ENCODE assay signal across 1 cellular context in the genomic region with DNA sequence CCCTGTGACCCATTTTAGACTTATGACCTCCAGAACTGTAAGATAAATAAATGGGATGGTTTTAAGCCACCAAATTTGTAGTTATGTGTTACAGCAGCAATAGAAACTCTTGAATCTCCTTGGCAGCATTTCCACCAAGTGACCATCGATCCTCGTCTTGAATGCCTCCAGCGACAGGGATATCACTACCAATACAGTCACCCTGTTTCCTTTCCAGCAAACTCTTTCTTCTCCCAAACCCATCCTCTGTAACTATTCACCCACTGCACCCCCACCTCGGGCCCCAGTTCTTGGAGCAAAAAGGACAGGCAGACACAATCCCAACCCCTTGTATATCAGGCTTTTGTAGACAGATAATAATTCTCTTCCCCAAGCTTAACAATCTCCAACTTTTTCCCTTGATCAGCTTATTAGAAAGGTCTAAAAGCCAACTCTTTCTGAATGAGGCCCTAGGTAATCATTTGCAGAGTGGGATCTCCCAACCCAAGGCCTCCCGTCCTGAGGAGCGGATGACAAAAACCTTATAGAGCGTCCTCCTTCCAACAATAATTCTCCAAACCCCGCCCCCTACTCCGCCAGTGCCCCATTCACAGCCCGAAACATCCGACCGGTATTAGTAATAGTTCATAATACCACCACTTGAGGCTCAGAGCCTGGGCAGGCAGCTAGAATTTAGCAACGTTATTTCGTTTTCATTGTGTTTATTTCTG.
TF ChIP-seq lines count a peak whose summit lies in the region.

No MANE protein-coding gene starts in this region.

TF ChIP-seq in GM23338, 12 proteins besides CTCF, POLR2A, EP300 and RAD21 (continued from another document):
- TF ChIP-seq, protein P1, sequence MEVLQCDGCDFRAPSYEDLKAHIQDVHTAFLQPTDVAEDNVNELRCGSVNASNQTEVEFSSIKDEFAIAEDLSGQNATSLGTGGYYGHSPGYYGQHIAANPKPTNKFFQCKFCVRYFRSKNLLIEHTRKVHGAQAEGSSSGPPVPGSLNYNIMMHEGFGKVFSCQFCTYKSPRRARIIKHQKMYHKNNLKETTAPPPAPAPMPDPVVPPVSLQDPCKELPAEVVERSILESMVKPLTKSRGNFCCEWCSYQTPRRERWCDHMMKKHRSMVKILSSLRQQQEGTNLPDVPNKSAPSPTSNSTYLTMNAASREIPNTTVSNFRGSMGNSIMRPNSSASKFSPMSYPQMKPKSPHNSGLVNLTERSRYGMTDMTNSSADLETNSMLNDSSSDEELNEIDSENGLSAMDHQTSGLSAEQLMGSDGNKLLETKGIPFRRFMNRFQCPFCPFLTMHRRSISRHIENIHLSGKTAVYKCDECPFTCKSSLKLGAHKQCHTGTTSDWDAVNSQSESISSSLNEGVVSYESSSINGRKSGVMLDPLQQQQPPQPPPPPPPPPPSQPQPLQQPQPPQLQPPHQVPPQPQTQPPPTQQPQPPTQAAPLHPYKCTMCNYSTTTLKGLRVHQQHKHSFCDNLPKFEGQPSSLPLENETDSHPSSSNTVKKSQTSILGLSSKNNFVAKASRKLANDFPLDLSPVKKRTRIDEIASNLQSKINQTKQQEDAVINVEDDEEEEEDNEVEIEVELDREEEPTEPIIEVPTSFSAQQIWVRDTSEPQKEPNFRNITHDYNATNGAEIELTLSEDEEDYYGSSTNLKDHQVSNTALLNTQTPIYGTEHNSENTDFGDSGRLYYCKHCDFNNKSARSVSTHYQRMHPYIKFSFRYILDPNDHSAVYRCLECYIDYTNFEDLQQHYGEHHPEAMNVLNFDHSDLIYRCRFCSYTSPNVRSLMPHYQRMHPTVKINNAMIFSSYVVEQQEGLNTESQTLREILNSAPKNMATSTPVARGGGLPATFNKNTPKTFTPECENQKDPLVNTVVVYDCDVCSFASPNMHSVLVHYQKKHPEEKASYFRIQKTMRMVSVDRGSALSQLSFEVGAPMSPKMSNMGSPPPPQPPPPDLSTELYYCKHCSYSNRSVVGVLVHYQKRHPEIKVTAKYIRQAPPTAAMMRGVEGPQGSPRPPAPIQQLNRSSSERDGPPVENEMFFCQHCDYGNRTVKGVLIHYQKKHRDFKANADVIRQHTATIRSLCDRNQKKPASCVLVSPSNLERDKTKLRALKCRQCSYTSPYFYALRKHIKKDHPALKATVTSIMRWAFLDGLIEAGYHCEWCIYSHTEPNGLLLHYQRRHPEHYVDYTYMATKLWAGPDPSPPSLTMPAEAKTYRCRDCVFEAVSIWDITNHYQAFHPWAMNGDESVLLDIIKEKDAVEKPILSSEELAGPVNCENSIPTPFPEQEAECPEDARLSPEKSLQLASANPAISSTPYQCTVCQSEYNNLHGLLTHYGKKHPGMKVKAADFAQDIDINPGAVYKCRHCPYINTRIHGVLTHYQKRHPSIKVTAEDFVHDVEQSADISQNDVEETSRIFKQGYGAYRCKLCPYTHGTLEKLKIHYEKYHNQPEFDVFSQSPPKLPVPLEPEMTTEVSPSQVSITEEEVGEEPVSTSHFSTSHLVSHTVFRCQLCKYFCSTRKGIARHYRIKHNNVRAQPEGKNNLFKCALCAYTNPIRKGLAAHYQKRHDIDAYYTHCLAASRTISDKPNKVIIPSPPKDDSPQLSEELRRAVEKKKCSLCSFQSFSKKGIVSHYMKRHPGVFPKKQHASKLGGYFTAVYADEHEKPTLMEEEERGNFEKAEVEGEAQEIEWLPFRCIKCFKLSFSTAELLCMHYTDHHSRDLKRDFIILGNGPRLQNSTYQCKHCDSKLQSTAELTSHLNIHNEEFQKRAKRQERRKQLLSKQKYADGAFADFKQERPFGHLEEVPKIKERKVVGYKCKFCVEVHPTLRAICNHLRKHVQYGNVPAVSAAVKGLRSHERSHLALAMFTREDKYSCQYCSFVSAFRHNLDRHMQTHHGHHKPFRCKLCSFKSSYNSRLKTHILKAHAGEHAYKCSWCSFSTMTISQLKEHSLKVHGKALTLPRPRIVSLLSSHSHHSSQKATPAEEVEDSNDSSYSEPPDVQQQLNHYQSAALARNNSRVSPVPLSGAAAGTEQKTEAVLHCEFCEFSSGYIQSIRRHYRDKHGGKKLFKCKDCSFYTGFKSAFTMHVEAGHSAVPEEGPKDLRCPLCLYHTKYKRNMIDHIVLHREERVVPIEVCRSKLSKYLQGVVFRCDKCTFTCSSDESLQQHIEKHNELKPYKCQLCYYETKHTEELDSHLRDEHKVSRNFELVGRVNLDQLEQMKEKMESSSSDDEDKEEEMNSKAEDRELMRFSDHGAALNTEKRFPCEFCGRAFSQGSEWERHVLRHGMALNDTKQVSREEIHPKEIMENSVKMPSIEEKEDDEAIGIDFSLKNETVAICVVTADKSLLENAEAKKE (CRISPR knock-in tag; IDR thresholded peaks at IDR 0.05), result no peak
- TF ChIP-seq, protein P2, sequence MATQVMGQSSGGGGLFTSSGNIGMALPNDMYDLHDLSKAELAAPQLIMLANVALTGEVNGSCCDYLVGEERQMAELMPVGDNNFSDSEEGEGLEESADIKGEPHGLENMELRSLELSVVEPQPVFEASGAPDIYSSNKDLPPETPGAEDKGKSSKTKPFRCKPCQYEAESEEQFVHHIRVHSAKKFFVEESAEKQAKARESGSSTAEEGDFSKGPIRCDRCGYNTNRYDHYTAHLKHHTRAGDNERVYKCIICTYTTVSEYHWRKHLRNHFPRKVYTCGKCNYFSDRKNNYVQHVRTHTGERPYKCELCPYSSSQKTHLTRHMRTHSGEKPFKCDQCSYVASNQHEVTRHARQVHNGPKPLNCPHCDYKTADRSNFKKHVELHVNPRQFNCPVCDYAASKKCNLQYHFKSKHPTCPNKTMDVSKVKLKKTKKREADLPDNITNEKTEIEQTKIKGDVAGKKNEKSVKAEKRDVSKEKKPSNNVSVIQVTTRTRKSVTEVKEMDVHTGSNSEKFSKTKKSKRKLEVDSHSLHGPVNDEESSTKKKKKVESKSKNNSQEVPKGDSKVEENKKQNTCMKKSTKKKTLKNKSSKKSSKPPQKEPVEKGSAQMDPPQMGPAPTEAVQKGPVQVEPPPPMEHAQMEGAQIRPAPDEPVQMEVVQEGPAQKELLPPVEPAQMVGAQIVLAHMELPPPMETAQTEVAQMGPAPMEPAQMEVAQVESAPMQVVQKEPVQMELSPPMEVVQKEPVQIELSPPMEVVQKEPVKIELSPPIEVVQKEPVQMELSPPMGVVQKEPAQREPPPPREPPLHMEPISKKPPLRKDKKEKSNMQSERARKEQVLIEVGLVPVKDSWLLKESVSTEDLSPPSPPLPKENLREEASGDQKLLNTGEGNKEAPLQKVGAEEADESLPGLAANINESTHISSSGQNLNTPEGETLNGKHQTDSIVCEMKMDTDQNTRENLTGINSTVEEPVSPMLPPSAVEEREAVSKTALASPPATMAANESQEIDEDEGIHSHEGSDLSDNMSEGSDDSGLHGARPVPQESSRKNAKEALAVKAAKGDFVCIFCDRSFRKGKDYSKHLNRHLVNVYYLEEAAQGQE (IDR thresholded peaks at IDR 0.05; ENCODE audit: unreplicated experiment), result no peak
- TF ChIP-seq STAT1 (IDR thresholded peaks at IDR 0.05; ENCODE audit: unreplicated experiment), result no peak
